ENCODE assay signal across 1 cellular context in the genomic region with DNA sequence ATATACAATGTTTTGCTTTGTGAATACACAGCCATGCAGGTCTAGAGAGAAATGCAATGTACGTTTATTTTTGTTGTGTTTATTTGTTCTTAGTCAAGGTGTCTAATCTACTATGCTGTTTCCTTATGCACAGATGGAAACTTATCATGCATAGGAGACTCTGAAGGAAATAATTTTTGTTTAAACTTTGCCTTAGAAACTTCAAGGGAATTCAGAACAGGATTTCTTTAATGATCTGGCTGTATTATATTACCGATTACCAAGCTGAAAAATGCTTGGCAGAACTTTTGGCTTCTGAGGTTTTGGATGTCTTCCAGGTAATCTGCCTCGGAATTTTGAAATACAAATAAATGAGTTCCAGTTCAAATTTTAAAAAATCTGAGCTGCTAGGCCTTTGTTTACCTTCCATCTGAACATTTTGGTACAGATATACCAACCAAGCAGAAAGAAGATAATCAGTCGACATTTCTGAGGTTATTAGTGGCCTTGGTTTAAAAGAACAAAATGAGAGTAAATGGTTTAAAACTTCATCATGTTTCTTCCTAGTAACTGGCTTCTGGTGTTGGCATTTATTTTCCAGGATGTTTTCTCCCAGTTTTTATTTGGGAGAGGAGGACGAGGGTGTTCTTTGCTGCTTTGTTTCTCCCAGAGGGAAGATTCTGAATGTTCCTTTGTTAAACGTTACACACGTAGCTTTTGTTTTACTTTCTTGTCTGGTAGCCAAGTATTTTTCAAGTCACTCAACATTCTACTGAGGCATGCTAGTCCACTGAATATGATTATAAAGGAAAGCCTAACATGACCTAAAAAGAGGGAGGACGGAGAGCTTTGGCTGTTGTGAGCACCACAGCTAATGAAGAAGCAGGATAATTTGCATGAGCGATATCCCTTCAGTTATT.
TF ChIP-seq lines count a peak whose summit lies in the region.

No MANE protein-coding gene starts in this region.

TF ChIP-seq in H1, 55 proteins besides CTCF, POLR2A, EP300 and RAD21 (continued from another document):
- no peak for TF ChIP-seq SAP30 (IDR thresholded peaks at IDR 0.05; ENCODE audit: insufficient read depth, insufficient replicate concordance, low read length)
- no peak for TF ChIP-seq CBX5 (IDR thresholded peaks at IDR 0.05; ENCODE audit: low read depth, low read length)
- no peak for TF ChIP-seq FOSL1 (IDR thresholded peaks at IDR 0.05; ENCODE audit: insufficient read depth, low read depth, low read length)
- no peak for TF ChIP-seq KDM4A (IDR thresholded peaks at IDR 0.05; ENCODE audit: low read depth, low read length, severe bottlenecking)
- no peak for TF ChIP-seq JUN (IDR thresholded peaks at IDR 0.05; ENCODE audit: low read depth, low read length)
- no peak for TF ChIP-seq HDAC2 (IDR thresholded peaks at IDR 0.05; ENCODE audit: borderline replicate concordance in 1 of 2, low read depth in 2 of 2, low read length in 2 of 2)
- TF ChIP-seq KDM1A (IDR thresholded peaks at IDR 0.05; ENCODE audit: borderline replicate concordance, low read length): no peak
- TF ChIP-seq, protein P1, sequence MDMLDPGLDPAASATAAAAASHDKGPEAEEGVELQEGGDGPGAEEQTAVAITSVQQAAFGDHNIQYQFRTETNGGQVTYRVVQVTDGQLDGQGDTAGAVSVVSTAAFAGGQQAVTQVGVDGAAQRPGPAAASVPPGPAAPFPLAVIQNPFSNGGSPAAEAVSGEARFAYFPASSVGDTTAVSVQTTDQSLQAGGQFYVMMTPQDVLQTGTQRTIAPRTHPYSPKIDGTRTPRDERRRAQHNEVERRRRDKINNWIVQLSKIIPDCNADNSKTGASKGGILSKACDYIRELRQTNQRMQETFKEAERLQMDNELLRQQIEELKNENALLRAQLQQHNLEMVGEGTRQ (IDR thresholded peaks at IDR 0.05; ENCODE audit: low read length): no peak
